6 cellular contexts compared by ENCODE assay signal in genomic region chr2:4579977-4580376, GRCh38.
"Had no signal": no experiment of that assay in that cellular context is flagged by ENCODE, and none has a peak within 500 bp of the region (broad histone marks: within the 10 kb centered on the region; RNA-seq: fewer than 3 reads in every experiment).

No MANE protein-coding gene starts in this region.

- FAIRE-seq: HTR-8/SVneo, K562 had no signal

- DNase-seq: IMR-90, KBM-7, KG1 had no signal

- ATAC-seq: K562 had no signal

- H3K27ac ChIP-seq: HL-60 had no signal

- H3K4me3 ChIP-seq: K562 had no signal
